ENCODE assay signal across 7 cellular contexts in the genomic region with DNA sequence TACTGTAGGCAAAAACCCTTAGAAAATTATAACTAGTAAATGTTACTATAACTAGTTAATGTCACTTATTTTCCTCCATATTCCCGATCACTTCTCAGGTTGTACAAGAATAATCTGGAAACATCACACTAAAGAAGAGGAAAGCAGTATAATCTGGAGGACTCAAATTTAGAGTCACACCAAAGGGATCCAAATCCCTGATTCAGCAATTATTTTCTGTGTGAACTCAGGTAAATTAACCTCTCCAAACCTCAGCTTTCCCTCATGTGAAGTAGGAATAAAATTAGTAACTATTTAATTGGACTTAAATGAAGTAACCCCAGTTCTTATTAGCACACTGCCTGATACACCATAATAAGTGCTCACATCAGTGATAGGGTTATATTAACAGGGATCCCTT.
"Had no signal": no experiment of that assay in that cellular context is flagged by ENCODE, and none has a peak within 500 bp of the region (broad histone marks: within the 10 kb centered on the region; RNA-seq: fewer than 3 reads in every experiment).

No MANE protein-coding gene starts in this region.

- H3K9ac ChIP-seq: GM23248 had no signal

- DNase-seq: GM23248, GOT3, H9, HCEC 1CT, KG1 had no signal

- H2AFZ ChIP-seq: GM23248 had no signal

- H3K27ac ChIP-seq: GM23248, HL-60 had no signal

- FAIRE-seq: H54 had no signal

- H3K4me3 ChIP-seq: GM23248 had no signal
